Comparison of ENCODE assay signal across 26 cellular contexts in the genomic region with DNA sequence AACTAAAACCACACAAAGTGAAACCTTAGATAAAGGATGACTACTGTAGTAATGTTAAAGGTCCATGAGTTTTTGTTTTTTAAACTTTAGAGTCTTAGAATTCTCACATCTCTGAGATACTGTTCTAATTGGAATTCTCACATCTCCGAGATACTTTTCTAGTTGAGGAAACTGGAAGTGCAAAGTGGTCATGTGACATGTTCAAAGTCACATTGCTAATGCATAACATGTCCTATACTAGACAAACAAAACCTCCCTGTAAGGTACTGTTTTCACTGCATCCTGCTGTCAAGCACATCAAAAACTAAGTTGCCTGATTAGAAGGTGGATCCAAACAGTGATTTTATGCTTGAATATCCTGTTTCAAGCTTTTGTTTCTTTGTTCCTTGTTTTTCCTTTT. TPM values are rescaled to one million over a fixed set of nuclear protein-coding genes. Genes with fewer than 3 reads are reported as not detected.
DNase-seq lines count a peak whose midpoint lies in the region; ATAC-seq, FAIRE-seq and TF ChIP-seq lines count a peak whose summit lies in the region.
"Had no signal": no experiment of that assay in that cellular context is flagged by ENCODE, and none has a peak within 500 bp of the region (broad histone marks: within the 10 kb centered on the region; RNA-seq: fewer than 3 reads in every experiment).

No MANE protein-coding gene starts in this region.

- TF ChIP-seq POLR2A in H54 (IDR thresholded peaks at IDR 0.05; ENCODE audit: low read depth, low read length): no peak

- no peak for TF ChIP-seq CTCF in D721Med (IDR thresholded peaks at IDR 0.05; ENCODE audit: insufficient read depth, missing control alignments)
- no peak for TF ChIP-seq CTCF in WTC11 (IDR thresholded peaks at IDR 0.05)

- FAIRE-seq in D721Med (lab: Jason Lieb, UNC) (peak; percentile 41), H54 (lab: Jason Lieb, UNC) (peak; percentile 98)
- FAIRE-seq: H1 had no signal

- POLR2A ChIA-PET in WTC11 (lab: Charles Lee): no interaction called here

- H3K27me3 Mint-ChIP-seq in WTC11 (ENCODE audit: low read depth): no peaks in the 10 kb centered on the region

- CTCF ChIA-PET in WTC11 (lab: Charles Lee): no interaction called here

- H3K4me1 Mint-ChIP-seq in WTC11: no peaks in the 10 kb centered on the region

- H3K4me3 Mint-ChIP-seq in WTC11: no peak overlapping the region
- H3K4me3 Mint-ChIP-seq: CD8-positive, alpha-beta T cell had no signal

- no peak overlapping the region for H3K27ac Mint-ChIP-seq in WTC11
- H3K27ac Mint-ChIP-seq: CD8-positive, alpha-beta T cell had no signal

- intact Hi-C loops in left colon (cut with DNase I, micrococcal nuclease): no loop called here

- ATAC-seq in WTC11: no peak
- ATAC-seq in left colon: peak; percentile 53
- ATAC-seq in GM21723 (IDR thresholded peaks at IDR 0.05; ENCODE audit: unreplicated experiment): no peak
- ATAC-seq: CD8-positive, alpha-beta T cell; HCT116; Right ventricle myocardium inferior had no signal

- no peak for DNase-seq in D721Med (ENCODE audit: insufficient read length, low spot score)
- no peak for DNase-seq in H54 (ENCODE audit: insufficient read length, low spot score)
- DNase-seq in WTC11 (ENCODE audit: low spot score): no peak
- DNase-seq in left colon: no peak
- no peak for DNase-seq in effector CD8-positive, alpha-beta T cell (lab: John Stamatoyannopoulos, UW)
- no peak for DNase-seq in NCI-H2227 treated with DMSO at 0.1 percent for 48 hours (lab: John Stamatoyannopoulos, UW)
- DNase-seq: C1 segment of cervical spinal cord; Caco-2; CD8-positive, alpha-beta T cell; DMS 273 treated with DMSO at 0.1 percent for 48 hours; DND-41; IMR-90; NCI-H1092; NCI-H1417 treated with DMSO at 0.1 percent for 48 hours; NCI-H1694 treated with DMSO at 0.1 percent for 48 hours; NCI-H2081; NCI-H345; NCI-H510A treated with DMSO at 0.1 percent for 48 hours; NCI-H748 treated with DMSO at 0.1 percent for 48 hours; PC-9; SJCRH30; T-helper 1 cell had no signal

- H3K36me3 Mint-ChIP-seq in WTC11: peaks cover 28% of the 10 kb centered on the region

- H3K9me3 Mint-ChIP-seq in WTC11: no peaks in the 10 kb centered on the region
- H3K9me3 Mint-ChIP-seq: CD8-positive, alpha-beta T cell had no signal

TF ChIP-seq in WTC11, 78 proteins besides CTCF, POLR2A, EP300 and RAD21:
- TF ChIP-seq, protein P1, sequence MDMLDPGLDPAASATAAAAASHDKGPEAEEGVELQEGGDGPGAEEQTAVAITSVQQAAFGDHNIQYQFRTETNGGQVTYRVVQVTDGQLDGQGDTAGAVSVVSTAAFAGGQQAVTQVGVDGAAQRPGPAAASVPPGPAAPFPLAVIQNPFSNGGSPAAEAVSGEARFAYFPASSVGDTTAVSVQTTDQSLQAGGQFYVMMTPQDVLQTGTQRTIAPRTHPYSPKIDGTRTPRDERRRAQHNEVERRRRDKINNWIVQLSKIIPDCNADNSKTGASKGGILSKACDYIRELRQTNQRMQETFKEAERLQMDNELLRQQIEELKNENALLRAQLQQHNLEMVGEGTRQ (CRISPR knock-in tag; IDR thresholded peaks at IDR 0.05): peak; percentile 29; the same call in 1 of the 2 replicates
- TF ChIP-seq, protein P2, sequence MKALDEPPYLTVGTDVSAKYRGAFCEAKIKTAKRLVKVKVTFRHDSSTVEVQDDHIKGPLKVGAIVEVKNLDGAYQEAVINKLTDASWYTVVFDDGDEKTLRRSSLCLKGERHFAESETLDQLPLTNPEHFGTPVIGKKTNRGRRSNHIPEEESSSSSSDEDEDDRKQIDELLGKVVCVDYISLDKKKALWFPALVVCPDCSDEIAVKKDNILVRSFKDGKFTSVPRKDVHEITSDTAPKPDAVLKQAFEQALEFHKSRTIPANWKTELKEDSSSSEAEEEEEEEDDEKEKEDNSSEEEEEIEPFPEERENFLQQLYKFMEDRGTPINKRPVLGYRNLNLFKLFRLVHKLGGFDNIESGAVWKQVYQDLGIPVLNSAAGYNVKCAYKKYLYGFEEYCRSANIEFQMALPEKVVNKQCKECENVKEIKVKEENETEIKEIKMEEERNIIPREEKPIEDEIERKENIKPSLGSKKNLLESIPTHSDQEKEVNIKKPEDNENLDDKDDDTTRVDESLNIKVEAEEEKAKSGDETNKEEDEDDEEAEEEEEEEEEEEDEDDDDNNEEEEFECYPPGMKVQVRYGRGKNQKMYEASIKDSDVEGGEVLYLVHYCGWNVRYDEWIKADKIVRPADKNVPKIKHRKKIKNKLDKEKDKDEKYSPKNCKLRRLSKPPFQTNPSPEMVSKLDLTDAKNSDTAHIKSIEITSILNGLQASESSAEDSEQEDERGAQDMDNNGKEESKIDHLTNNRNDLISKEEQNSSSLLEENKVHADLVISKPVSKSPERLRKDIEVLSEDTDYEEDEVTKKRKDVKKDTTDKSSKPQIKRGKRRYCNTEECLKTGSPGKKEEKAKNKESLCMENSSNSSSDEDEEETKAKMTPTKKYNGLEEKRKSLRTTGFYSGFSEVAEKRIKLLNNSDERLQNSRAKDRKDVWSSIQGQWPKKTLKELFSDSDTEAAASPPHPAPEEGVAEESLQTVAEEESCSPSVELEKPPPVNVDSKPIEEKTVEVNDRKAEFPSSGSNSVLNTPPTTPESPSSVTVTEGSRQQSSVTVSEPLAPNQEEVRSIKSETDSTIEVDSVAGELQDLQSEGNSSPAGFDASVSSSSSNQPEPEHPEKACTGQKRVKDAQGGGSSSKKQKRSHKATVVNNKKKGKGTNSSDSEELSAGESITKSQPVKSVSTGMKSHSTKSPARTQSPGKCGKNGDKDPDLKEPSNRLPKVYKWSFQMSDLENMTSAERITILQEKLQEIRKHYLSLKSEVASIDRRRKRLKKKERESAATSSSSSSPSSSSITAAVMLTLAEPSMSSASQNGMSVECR (CRISPR knock-in tag; IDR thresholded peaks at IDR 0.05; ENCODE audit: borderline replicate concordance): no peak
- no peak for TF ChIP-seq NFE2L1 (CRISPR knock-in tag; IDR thresholded peaks at IDR 0.05)
- no peak for TF ChIP-seq ZNF423 (CRISPR knock-in tag; IDR thresholded peaks at IDR 0.05)

RNA-seq across cellular contexts. Expression of a gene that starts 13.9 kb away (rescaled TPM):
- 51.3 to 69.9 TPM (median 52.4 TPM) in 3 replicates for total RNA-seq in WTC11 (2021)
- total RNA-seq in left colon: 100 to 1,000 TPM; 119 to 135 TPM
